Comparison of ENCODE assay signal across 12 cellular contexts in genomic region chr11:68266121-68266891, GRCh38. TPM values are rescaled to one million over a fixed set of nuclear protein-coding genes. Genes with fewer than 3 reads are reported as not detected.
DNase-seq lines count a peak whose midpoint lies in the region; ATAC-seq and TF ChIP-seq lines count a peak whose summit lies in the region.
"Had no signal": no experiment of that assay in that cellular context is flagged by ENCODE, and none has a peak within 500 bp of the region (broad histone marks: within the 10 kb centered on the region; RNA-seq: fewer than 3 reads in every experiment).

No MANE protein-coding gene starts in this region.

- TF ChIP-seq CTCF in GM06990 (IDR thresholded peaks at IDR 0.05; ENCODE audit: insufficient read depth, low read length, poor library complexity, severe bottlenecking) (no peak), esophagus muscularis mucosa (IDR thresholded peaks at IDR 0.05) (no peak)

- H3K36me3 ChIP-seq in GM06990 (ENCODE audit: control insufficient read depth, insufficient read depth, low read length) (peaks cover 31% of the 10 kb centered on the region), esophagus muscularis mucosa (peaks cover 51 to 65% (median 63%) of the 10 kb centered on the region in 4 donors)
- H3K36me3 ChIP-seq: breast epithelium had no signal

- H3K4me1 ChIP-seq in esophagus muscularis mucosa = peaks cover 19 to 56% (median 42%) of the 10 kb centered on the region in 4 donors

- WGBS in esophagus muscularis mucosa = 89% methylated on average over 16 of the region's 16 CpGs

- no peaks in the 10 kb centered on the region for H3K9me3 ChIP-seq in esophagus muscularis mucosa
- H3K9me3 ChIP-seq: breast epithelium, HAP-1 had no signal

- DNase-seq in GM06990 (ENCODE audit: extremely low read depth, insufficient read length) (peak; percentile 67), esophagus muscularis mucosa (ENCODE audit: extremely low spot score) (no peak), GOT3 (lab: John Stamatoyannopoulos, UW) (no peak), NCI-H2081 (lab: John Stamatoyannopoulos, UW) (no peak), NCI-H1417 (lab: John Stamatoyannopoulos, UW) (no peak)
- DNase-seq: NCI-H2171 had no signal

- intact Hi-C loops in esophagus muscularis mucosa (cut with DNase I) = no loop called here

- H3K4me3 ChIP-seq in GM06990 (replicated peaks; ENCODE audit: low read depth, low read length) (peak overlapping the region; percentile 25), esophagus muscularis mucosa (no peak overlapping the region)
- H3K4me3 ChIP-seq: breast epithelium, HAP-1, hepatocyte had no signal

- peak; percentile 75 for ATAC-seq in GM19463 (IDR thresholded peaks at IDR 0.05; ENCODE audit: unreplicated experiment)
- ATAC-seq in HG03342 (IDR thresholded peaks at IDR 0.05; ENCODE audit: unreplicated experiment) = peak; percentile 71
- ATAC-seq in GM21360 (IDR thresholded peaks at IDR 0.05; ENCODE audit: unreplicated experiment) = no peak

- no peak for TF ChIP-seq POLR2A in esophagus muscularis mucosa (IDR thresholded peaks at IDR 0.05; ENCODE audit: low read depth)

- no peak for TF ChIP-seq EP300 in esophagus muscularis mucosa (IDR thresholded peaks at IDR 0.05)

- H3K27ac ChIP-seq in esophagus muscularis mucosa (replicated peaks in 1 of 4) = peak overlapping the region; percentile 22 to 60 (median 40)
- H3K27ac ChIP-seq: breast epithelium, hepatocyte had no signal

- no peaks in the 10 kb centered on the region for H3K27me3 ChIP-seq in GM06990 (replicated peaks; ENCODE audit: control insufficient read depth, insufficient read depth, low read length)
- no peaks in the 10 kb centered on the region for H3K27me3 ChIP-seq in esophagus muscularis mucosa
- H3K27me3 ChIP-seq: breast epithelium, hepatocyte had no signal

RNA-seq across cellular contexts. Expression of gene C11orf24, which starts 5.5 kb away (rescaled TPM):
- 10 to 100 TPM; 27.0 to 41.5 (median 31.5) TPM for total RNA-seq in esophagus muscularis mucosa

RNA-seq across cellular contexts. Expression of gene LRP5, which starts 46.1 kb away (rescaled TPM):
- 10 to 100 TPM; 34.0 to 78.4 (median 56.2) TPM for total RNA-seq in esophagus muscularis mucosa

RNA-seq across cellular contexts. Expression of gene KMT5B, which starts 53.2 kb away (rescaled TPM):
- total RNA-seq in esophagus muscularis mucosa = 10 to 100 TPM; 28.7 to 49.4 (median 43.3) TPM
